In genomic region chr3:4994823-4995499, GRCh38 we compare ENCODE assay signal across 10 cellular contexts. TPM values are rescaled to one million over a fixed set of nuclear protein-coding genes. Genes with fewer than 3 reads are reported as not detected.
A peak's percentile ranks its signal among the peaks of the same experiment; 100 is the strongest.
DNase-seq lines count a peak whose midpoint lies in the region; ATAC-seq and TF ChIP-seq lines count a peak whose summit lies in the region.
"Had no signal": no experiment of that assay in that cellular context is flagged by ENCODE, and none has a peak within 500 bp of the region (broad histone marks: within the 10 kb centered on the region; RNA-seq: fewer than 3 reads in every experiment).

No MANE protein-coding gene starts in this region.

- DNase-seq in activated CD4-positive, alpha-beta T cell treated with anti-CD3 and anti-CD28 coated beads, Interleukin-2, amount 10 ng/mL, durations not matched to agents 24 days and 14 days, result no peak
- no peak for DNase-seq in activated CD4-positive, alpha-beta T cell treated with anti-CD3 and anti-CD28 coated beads for 1 hour
- DNase-seq in RKO (ENCODE audit: low spot score), result peak; percentile 92
- peak; percentile 74 to 96 for DNase-seq in fibroblast of lung (ENCODE audit: low read depth in 2 of 2)
- DNase-seq in pons (ENCODE audit: low spot score), result peak; percentile 65
- no peak for DNase-seq in NCI-H2227 treated with DMSO at 0.1 percent for 48 hours (lab: John Stamatoyannopoulos, UW)
- no peak for DNase-seq in NCI-H510A (lab: John Stamatoyannopoulos, UW)

- peak overlapping the region; percentile 63 for H3K9ac ChIP-seq in fibroblast of lung (ENCODE audit: insufficient read depth, low read length)
- H3K9ac ChIP-seq: BLaER1 treated with 17β-estradiol and CSF1 and Interleukin-3, amounts not matched to agents 10 nM and 100 nM had no signal

- intact Hi-C loops in activated CD4-positive, alpha-beta T cell treated with anti-CD3 and anti-CD28 coated beads, Interleukin-2, amount 10 ng/mL, durations not matched to agents 24 days and 14 days (cut with micrococcal nuclease), result no loop called here

- peak overlapping the region; percentile 52 for H3K4me2 ChIP-seq in fibroblast of lung (ENCODE audit: extremely low read depth, insufficient read depth, low read length)

- H3K79me2 ChIP-seq in fibroblast of lung (ENCODE audit: control insufficient read depth, insufficient read depth, low read length), result no peaks in the 10 kb centered on the region

- H3K4me3 Mint-ChIP-seq in activated CD4-positive, alpha-beta T cell treated with anti-CD3 and anti-CD28 coated beads, Interleukin-2, amount 10 ng/mL, durations not matched to agents 24 days and 14 days, result no peak overlapping the region

- no peak overlapping the region for H3K4me3 ChIP-seq in fibroblast of lung (replicated peaks in 1 of 4; ENCODE audit: control extremely low read depth in 1 of 4, insufficient read depth in 1 of 4, low read depth in 3 of 4, low read length in 4 of 4)
- H3K4me3 ChIP-seq: BLaER1 treated with 17β-estradiol and CSF1 and Interleukin-3, amounts not matched to agents 10 nM and 100 nM had no signal

- no peaks in the 10 kb centered on the region for H3K9me3 ChIP-seq in fibroblast of lung (ENCODE audit: control insufficient read depth, insufficient read depth, low read depth, low read length)
- H3K9me3 ChIP-seq: BLaER1 treated with 17β-estradiol and CSF1 and Interleukin-3, amounts not matched to agents 10 nM and 100 nM had no signal

- H3K4me1 ChIP-seq in fibroblast of lung (ENCODE audit: control insufficient read depth, extremely low read depth, insufficient read depth, low read length), result peaks cover 13% of the 10 kb centered on the region

- peak overlapping the region; percentile 97 for H3K27ac ChIP-seq in fibroblast of lung (ENCODE audit: insufficient read depth, low read length)
- H3K27ac ChIP-seq: VCaP had no signal

- no peak for ATAC-seq in GM19035 (IDR thresholded peaks at IDR 0.05; ENCODE audit: unreplicated experiment)

- H3K9me3 Mint-ChIP-seq in activated CD4-positive, alpha-beta T cell treated with anti-CD3 and anti-CD28 coated beads, Interleukin-2, amount 10 ng/mL, durations not matched to agents 24 days and 14 days, result no peaks in the 10 kb centered on the region

- no peaks in the 10 kb centered on the region for H3K36me3 Mint-ChIP-seq in activated CD4-positive, alpha-beta T cell treated with anti-CD3 and anti-CD28 coated beads, Interleukin-2, amount 10 ng/mL, durations not matched to agents 24 days and 14 days (ENCODE audit: low read depth)

- no peaks in the 10 kb centered on the region for H3K27me3 Mint-ChIP-seq in activated CD4-positive, alpha-beta T cell treated with anti-CD3 and anti-CD28 coated beads, Interleukin-2, amount 10 ng/mL, durations not matched to agents 24 days and 14 days

- H3K4me1 Mint-ChIP-seq in activated CD4-positive, alpha-beta T cell treated with anti-CD3 and anti-CD28 coated beads, Interleukin-2, amount 10 ng/mL, durations not matched to agents 24 days and 14 days, result peaks cover 30% of the 10 kb centered on the region

- no peaks in the 10 kb centered on the region for H3K36me3 ChIP-seq in fibroblast of lung (ENCODE audit: control insufficient read depth, insufficient read depth, low read length)
- H3K36me3 ChIP-seq: BLaER1 treated with 17β-estradiol and CSF1 and Interleukin-3, amounts not matched to agents 10 nM and 100 nM had no signal

- peak overlapping the region; percentile 64 for H2AFZ ChIP-seq in fibroblast of lung (ENCODE audit: low read length)

- TF ChIP-seq CTCF in fibroblast of lung (conservative IDR thresholded peaks at IDR 0.05 in 1 of 2, IDR thresholded peaks at IDR 0.05 in 1 of 2; ENCODE audit: low read depth in 1 of 2, low read length in 2 of 2), result no peak

- H3K27me3 ChIP-seq in fibroblast of lung (ENCODE audit: control insufficient read depth, insufficient read depth, low read length), result no peaks in the 10 kb centered on the region
- H3K27me3 ChIP-seq: BLaER1 treated with 17β-estradiol and CSF1 and Interleukin-3, amounts not matched to agents 10 nM and 100 nM had no signal

- no peaks in the 10 kb centered on the region for H4K20me1 ChIP-seq in fibroblast of lung (ENCODE audit: control insufficient read depth, extremely low read depth, insufficient read depth, low read length)
- H4K20me1 ChIP-seq: BLaER1 treated with 17β-estradiol and CSF1 and Interleukin-3, amounts not matched to agents 10 nM and 100 nM had no signal

- peak overlapping the region; percentile 75 for H3K27ac Mint-ChIP-seq in activated CD4-positive, alpha-beta T cell treated with anti-CD3 and anti-CD28 coated beads, Interleukin-2, amount 10 ng/mL, durations not matched to agents 24 days and 14 days

RNA-seq across cellular contexts. Expression of gene BHLHE40, which starts 15.7 kb away (rescaled TPM):
- 368 and 375 TPM in 2 replicates for total RNA-seq in activated CD4-positive, alpha-beta T cell treated with anti-CD3 and anti-CD28 coated beads, Interleukin-2, amount 10 ng/mL, durations not matched to agents 24 days and 14 days
- 12.8 and 16.7 TPM in 2 replicates for total RNA-seq in fibroblast of lung
- polyA plus RNA-seq in fibroblast of lung, result 20.8 and 28.4 TPM in 2 replicates
- polyA plus RNA-seq in fibroblast of lung (2012), result 20.9 and 37.6 TPM in 2 replicates
- 46.1 and 68.2 TPM in 2 replicates for polyA minus RNA-seq in fibroblast of lung (ENCODE audit: low replicate concordance)

Comparison
In these comparisons a context has a peak if more than half of its experiments do, and no peak if none do; other contexts are left out.
1. DNase-seq: peak in RKO (single experiment), fibroblast of lung (2 of 2) and pons (single experiment); none in activated CD4-positive, alpha-beta T cell treated with anti-CD3 and anti-CD28 coated beads, Interleukin-2, amount 10 ng/mL, durations not matched to agents 24 days and 14 days (single experiment), activated CD4-positive, alpha-beta T cell treated with anti-CD3 and anti-CD28 coated beads for 1 hour (single experiment), NCI-H2227 treated with DMSO at 0.1 percent for 48 hours (single experiment) and NCI-H510A (single experiment).
2. RNA of gene BHLHE40, which starts 15.7 kb away (total RNA-seq): 368 to 375 TPM in activated CD4-positive, alpha-beta T cell treated with anti-CD3 and anti-CD28 coated beads, Interleukin-2, amount 10 ng/mL, durations not matched to agents 24 days and 14 days; 12.8 to 16.7 TPM in fibroblast of lung; every median in the first group is over 10 times any median in the second.